8 cellular contexts compared by ENCODE assay signal in the genomic region with DNA sequence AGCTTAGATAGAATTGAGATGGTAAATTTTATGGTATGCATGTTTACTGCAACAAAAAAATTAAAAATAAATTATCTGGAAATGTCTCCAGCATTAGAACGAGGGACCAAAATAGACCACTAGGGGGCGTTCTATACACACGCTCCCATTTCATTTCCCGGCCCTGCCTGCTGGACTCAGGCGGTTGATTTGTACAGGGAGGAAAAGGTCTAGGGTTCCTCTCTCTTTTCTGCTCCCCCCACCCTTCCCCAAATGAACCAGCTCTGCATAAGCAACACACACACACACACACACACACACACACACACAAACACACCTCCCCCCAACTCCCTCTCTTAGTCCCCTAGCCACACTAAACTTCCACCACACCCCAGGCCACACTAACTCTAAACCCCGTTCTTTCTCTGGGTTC. TPM values are rescaled to one million over a fixed set of nuclear protein-coding genes. Genes with fewer than 3 reads are reported as not detected.
DNase-seq lines count a peak whose midpoint lies in the region; ATAC-seq and TF ChIP-seq lines count a peak whose summit lies in the region.

No MANE protein-coding gene starts in this region.

- no peak overlapping the region for H3K4me3 Mint-ChIP-seq in chondrocyte (ENCODE audit: unreplicated experiment)

- no peaks in the 10 kb centered on the region for H3K9me3 ChIP-seq in lower lobe of right lung

- ATAC-seq in lower lobe of right lung (peak; percentile 85 to 88), GM21367 (IDR thresholded peaks at IDR 0.05; ENCODE audit: unreplicated experiment) (no peak)

- no peaks in the 10 kb centered on the region for H3K4me1 ChIP-seq in lower lobe of right lung

- no peak overlapping the region for H3K4me3 ChIP-seq in H7 (ENCODE audit: insufficient read depth, low read depth, low read length)
- no peak overlapping the region for H3K4me3 ChIP-seq in lower lobe of right lung

- peaks cover 57% of the 10 kb centered on the region for H3K27me3 Mint-ChIP-seq in chondrocyte (ENCODE audit: low read depth)

- peak; percentile 40 to 64 for DNase-seq in AML-193 (lab: John Stamatoyannopoulos, UW)
- DNase-seq in H7 = peak; percentile 78
- peak; percentile 50 to 74 for DNase-seq in NCI-H446 (lab: John Stamatoyannopoulos, UW)
- peak; percentile 53 for DNase-seq in activated CD4-positive, CD25-positive, alpha-beta regulatory T cell treated with anti-CD3 and anti-CD28 coated beads, Interleukin-2, amount 50 U/mL, for 72 hours
- no peak for DNase-seq in chondrocyte (ENCODE audit: low spot score)
- DNase-seq in lower lobe of right lung = no peak
- DNase-seq in stimulated activated CD8-positive, alpha-beta memory T cell treated with anti-CD3 and anti-CD28 coated beads, Interleukin-15, amount 100 ng/mL, for 48 hours (ENCODE audit: low read depth in 2 of 2) = peak; percentile 8 to 28

- H3K36me3 ChIP-seq in H7 (replicated peaks; ENCODE audit: control insufficient read depth, insufficient read depth, low read length) (no peaks in the 10 kb centered on the region), lower lobe of right lung (no peaks in the 10 kb centered on the region)

- no peak overlapping the region for H3K27ac ChIP-seq in lower lobe of right lung

- H3K9me3 Mint-ChIP-seq in chondrocyte (ENCODE audit: low read depth) = peaks cover 4% of the 10 kb centered on the region

- no peak overlapping the region for H3K27ac Mint-ChIP-seq in chondrocyte (ENCODE audit: unreplicated experiment)

- H3K27me3 ChIP-seq in H7 (ENCODE audit: control insufficient read depth, insufficient read depth, low read length) (peaks cover 7% of the 10 kb centered on the region), lower lobe of right lung (ENCODE audit: low read depth) (peaks cover 25% of the 10 kb centered on the region)

- H3K36me3 Mint-ChIP-seq in chondrocyte (ENCODE audit: low read depth) = peaks cover 2% of the 10 kb centered on the region

- intact Hi-C loops in lower lobe of right lung (cut with DNase I) = no loop called here

- no peaks in the 10 kb centered on the region for H3K4me1 Mint-ChIP-seq in chondrocyte (ENCODE audit: low read depth)

- peak; percentile 86 for TF ChIP-seq CTCF in chondrocyte (IDR thresholded peaks at IDR 0.05)
- peak; percentile 80 for TF ChIP-seq CTCF in lower lobe of right lung (IDR thresholded peaks at IDR 0.05)

RNA-seq across cellular contexts. Expression of a gene that starts 7.8 kb away (rescaled TPM):
- 1.00 and 2.5 TPM in 2 replicates for total RNA-seq in H7 (2014; rRNA removed; shearing (Covaris generic))
- total RNA-seq in chondrocyte (not detected in 3 replicates), lower lobe of right lung (6.8 TPM)

Comparison
In these comparisons a context has a peak if more than half of its experiments do, and no peak if none do; other contexts are left out.
1. DNase-seq: peak in AML-193 (2 of 2), H7 (single experiment), NCI-H446 (2 of 2), activated CD4-positive, CD25-positive, alpha-beta regulatory T cell treated with anti-CD3 and anti-CD28 coated beads, Interleukin-2, amount 50 U/mL, for 72 hours (single experiment) and stimulated activated CD8-positive, alpha-beta memory T cell treated with anti-CD3 and anti-CD28 coated beads, Interleukin-15, amount 100 ng/mL, for 48 hours (2 of 2); none in chondrocyte (single experiment) and lower lobe of right lung (single experiment).